Comparison of ENCODE assay signal across 1 cellular context in the genomic region with DNA sequence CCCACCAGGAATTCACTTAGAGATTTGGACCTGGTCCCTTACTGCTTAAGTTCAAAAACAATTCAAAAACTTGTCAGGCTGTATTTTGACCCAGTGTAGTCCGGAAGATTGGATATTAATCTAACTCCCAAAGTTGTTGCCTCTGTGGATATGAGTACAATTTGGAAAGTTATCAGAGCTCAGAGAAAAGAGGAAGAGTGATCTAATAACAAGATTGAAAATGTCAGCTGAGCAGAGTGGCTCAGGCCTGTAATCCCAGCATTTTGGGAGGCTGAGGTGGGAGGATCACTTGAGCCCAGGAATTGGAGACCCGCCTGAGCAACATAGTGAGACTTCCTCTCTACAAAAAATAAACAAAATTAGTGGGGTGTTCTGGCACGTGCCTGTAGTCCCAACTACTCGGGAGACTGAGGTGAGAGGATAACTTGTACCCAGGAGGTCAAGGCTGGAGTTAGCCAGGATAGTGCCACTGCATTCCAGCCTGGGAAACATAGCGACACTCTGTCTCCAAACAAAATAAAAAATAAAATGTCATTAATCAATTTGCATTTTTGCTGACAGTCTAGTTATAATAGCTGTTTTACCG.
TF ChIP-seq lines count a peak whose summit lies in the region.

No MANE protein-coding gene starts in this region.

TF ChIP-seq in GM12878, 131 proteins besides CTCF, POLR2A, EP300 and RAD21:
- no peak for TF ChIP-seq NRF1 (conservative IDR thresholded peaks at IDR 0.05; ENCODE audit: low read depth, low read length)
- peak; percentile 67 to 81 for TF ChIP-seq BHLHE40 (IDR thresholded peaks at IDR 0.05; ENCODE audit: borderline replicate concordance in 1 of 2, low read depth in 2 of 2, low read length in 1 of 2)
- TF ChIP-seq LARP7 (IDR thresholded peaks at IDR 0.05), result no peak
- TF ChIP-seq SPI1 (IDR thresholded peaks at IDR 0.05; ENCODE audit: borderline replicate concordance, insufficient read depth, low read depth, low read length), result peak; percentile 59; the same call in 1 of the 2 replicates
- TF ChIP-seq, protein P1, sequence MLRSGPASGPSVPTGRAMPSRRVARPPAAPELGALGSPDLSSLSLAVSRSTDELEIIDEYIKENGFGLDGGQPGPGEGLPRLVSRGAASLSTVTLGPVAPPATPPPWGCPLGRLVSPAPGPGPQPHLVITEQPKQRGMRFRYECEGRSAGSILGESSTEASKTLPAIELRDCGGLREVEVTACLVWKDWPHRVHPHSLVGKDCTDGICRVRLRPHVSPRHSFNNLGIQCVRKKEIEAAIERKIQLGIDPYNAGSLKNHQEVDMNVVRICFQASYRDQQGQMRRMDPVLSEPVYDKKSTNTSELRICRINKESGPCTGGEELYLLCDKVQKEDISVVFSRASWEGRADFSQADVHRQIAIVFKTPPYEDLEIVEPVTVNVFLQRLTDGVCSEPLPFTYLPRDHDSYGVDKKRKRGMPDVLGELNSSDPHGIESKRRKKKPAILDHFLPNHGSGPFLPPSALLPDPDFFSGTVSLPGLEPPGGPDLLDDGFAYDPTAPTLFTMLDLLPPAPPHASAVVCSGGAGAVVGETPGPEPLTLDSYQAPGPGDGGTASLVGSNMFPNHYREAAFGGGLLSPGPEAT (IDR thresholded peaks at IDR 0.05; ENCODE audit: low read depth), result peak; percentile 57; the same call in 1 of the 2 replicates
- peak; percentile 36 to 49; a peak in 1 of 4 replicates for TF ChIP-seq IKZF2 (IDR thresholded peaks at IDR 0.05)
- TF ChIP-seq IKZF1 (conservative IDR thresholded peaks at IDR 0.05), result peak; percentile 51; the same call in 1 of the 2 replicates
